Comparison of ENCODE assay signal across 12 cellular contexts in the genomic region with DNA sequence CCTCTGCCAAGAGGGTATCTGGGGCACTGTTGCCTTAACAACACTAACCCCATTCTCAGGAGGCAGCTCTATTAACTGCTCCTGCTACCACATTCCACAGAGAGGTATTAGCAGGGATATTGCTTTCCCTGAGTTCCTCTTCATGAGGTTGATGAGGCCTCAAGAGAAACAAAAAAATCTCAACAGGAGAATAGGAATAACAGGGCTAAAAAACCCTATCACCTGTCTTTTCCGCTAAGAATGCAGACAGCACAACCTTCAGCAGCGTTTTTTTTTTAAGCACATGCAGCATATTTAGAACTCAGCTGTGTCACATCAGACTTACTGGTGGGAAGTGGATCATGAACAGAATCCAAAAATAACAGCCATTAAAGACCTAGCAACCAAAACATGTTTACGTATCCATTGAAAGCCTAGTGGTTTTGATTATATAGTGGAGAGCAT. TPM values are rescaled to one million over a fixed set of nuclear protein-coding genes. Genes with fewer than 3 reads are reported as not detected.
DNase-seq lines count a peak whose midpoint lies in the region.
"Had no signal": no experiment of that assay in that cellular context is flagged by ENCODE, and none has a peak within 500 bp of the region (broad histone marks: within the 10 kb centered on the region; RNA-seq: fewer than 3 reads in every experiment).

No MANE protein-coding gene starts in this region.

- H3K4me1 Mint-ChIP-seq in T-helper 2 cell treated with Interferon-gamma antibody and Interleukin-4, amounts not matched to agents 5 μg/mL and 100 μg/mL, for 36 hours (ENCODE audit: low read depth): peaks cover 4% of the 10 kb centered on the region
- H3K4me1 Mint-ChIP-seq in activated CD4-positive, alpha-beta T cell treated with anti-CD3 and anti-CD28 coated beads, Interleukin-2, amount 10 ng/mL, durations not matched to agents 7 days and 5 days: peaks cover 3% of the 10 kb centered on the region

- H3K4me3 Mint-ChIP-seq in T-helper 2 cell treated with Interferon-gamma antibody and Interleukin-4, amounts not matched to agents 5 μg/mL and 100 μg/mL, for 36 hours: no peak overlapping the region
- H3K4me3 Mint-ChIP-seq in activated CD4-positive, alpha-beta T cell treated with anti-CD3 and anti-CD28 coated beads, Interleukin-2, amount 10 ng/mL, durations not matched to agents 7 days and 5 days: no peak overlapping the region
- H3K4me3 Mint-ChIP-seq: neural crest cell had no signal

- H3K27ac Mint-ChIP-seq in T-helper 2 cell treated with Interferon-gamma antibody and Interleukin-4, amounts not matched to agents 5 μg/mL and 100 μg/mL, for 36 hours: no peak overlapping the region
- H3K27ac Mint-ChIP-seq in activated CD4-positive, alpha-beta T cell treated with anti-CD3 and anti-CD28 coated beads, Interleukin-2, amount 10 ng/mL, durations not matched to agents 7 days and 5 days: no peak overlapping the region

- no peaks in the 10 kb centered on the region for H3K27me3 Mint-ChIP-seq in T-helper 2 cell treated with Interferon-gamma antibody and Interleukin-4, amounts not matched to agents 5 μg/mL and 100 μg/mL, for 36 hours (ENCODE audit: low read depth)
- H3K27me3 Mint-ChIP-seq in activated CD4-positive, alpha-beta T cell treated with anti-CD3 and anti-CD28 coated beads, Interleukin-2, amount 10 ng/mL, durations not matched to agents 7 days and 5 days: no peaks in the 10 kb centered on the region

- DNase-seq in NCI-H1092 treated with DMSO at 0.1 percent for 48 hours (lab: John Stamatoyannopoulos, UW) (peak; percentile 16), NCI-H1092 (lab: John Stamatoyannopoulos, UW) (no peak), cerebellar cortex (ENCODE audit: low spot score) (peak; percentile 50), iris pigment epithelial cell (ENCODE audit: low read depth) (peak; percentile 56), HuH-7.5 (ENCODE audit: low spot score) (no peak)
- DNase-seq in T-helper 2 cell treated with Interferon-gamma antibody and Interleukin-4, amounts not matched to agents 5 μg/mL and 100 μg/mL, for 36 hours (ENCODE audit: low spot score): no peak
- no peak for DNase-seq in activated CD4-positive, alpha-beta T cell treated with anti-CD3 and anti-CD28 coated beads, Interleukin-2, amount 10 ng/mL, durations not matched to agents 7 days and 5 days
- DNase-seq: 8988T; activated naive CD4-positive, alpha-beta T cell; glutamatergic neuron had no signal

- peaks cover 9% of the 10 kb centered on the region for H3K36me3 Mint-ChIP-seq in T-helper 2 cell treated with Interferon-gamma antibody and Interleukin-4, amounts not matched to agents 5 μg/mL and 100 μg/mL, for 36 hours (ENCODE audit: low read depth)
- peaks cover 21% of the 10 kb centered on the region for H3K36me3 Mint-ChIP-seq in activated CD4-positive, alpha-beta T cell treated with anti-CD3 and anti-CD28 coated beads, Interleukin-2, amount 10 ng/mL, durations not matched to agents 7 days and 5 days (ENCODE audit: low read depth)

- POLR2A ChIA-PET in activated CD4-positive, alpha-beta T cell treated with anti-CD3 and anti-CD28 coated beads, Interleukin-2, amount 10 ng/mL, durations not matched to agents 7 days and 5 days (lab: Charles Lee): no interaction called here

- no peaks in the 10 kb centered on the region for H3K9me3 Mint-ChIP-seq in T-helper 2 cell treated with Interferon-gamma antibody and Interleukin-4, amounts not matched to agents 5 μg/mL and 100 μg/mL, for 36 hours
- H3K9me3 Mint-ChIP-seq in activated CD4-positive, alpha-beta T cell treated with anti-CD3 and anti-CD28 coated beads, Interleukin-2, amount 10 ng/mL, durations not matched to agents 7 days and 5 days: no peaks in the 10 kb centered on the region
- H3K9me3 Mint-ChIP-seq: neural crest cell had no signal

- CTCF ChIA-PET in activated CD4-positive, alpha-beta T cell treated with anti-CD3 and anti-CD28 coated beads, Interleukin-2, amount 10 ng/mL, durations not matched to agents 7 days and 5 days (lab: Charles Lee): interaction anchor here (0.7 to 1.6 kb wide), 3 partner anchors 8 to 77 kb away, joined by 3 read pairs; a partner anchor contains a TSS

- H3K27ac ChIP-seq in temporal lobe (ENCODE audit: low read depth, low read length): peak overlapping the region; percentile 7

RNA-seq across cellular contexts. Expression of a gene that starts 29.2 kb away (rescaled TPM):
- 7.1 TPM for total RNA-seq in temporal lobe
- 10 to 100 TPM; 28.6 to 43.0 TPM for total RNA-seq in activated CD4-positive, alpha-beta T cell treated with anti-CD3 and anti-CD28 coated beads, Interleukin-2, amount 10 ng/mL, durations not matched to agents 7 days and 5 days

Comparison
In these comparisons a context has a peak if more than half of its experiments do, and no peak if none do; other contexts are left out.
1. DNase-seq: peak in NCI-H1092 treated with DMSO at 0.1 percent for 48 hours (single experiment), cerebellar cortex (single experiment) and iris pigment epithelial cell (single experiment); none in NCI-H1092 (single experiment), HuH-7.5 (single experiment), T-helper 2 cell treated with Interferon-gamma antibody and Interleukin-4, amounts not matched to agents 5 μg/mL and 100 μg/mL, for 36 hours (single experiment) and activated CD4-positive, alpha-beta T cell treated with anti-CD3 and anti-CD28 coated beads, Interleukin-2, amount 10 ng/mL, durations not matched to agents 7 days and 5 days (single experiment).